1 cellular context compared by ENCODE assay signal in genomic region chr17:8680850-8681174, GRCh38.
TF ChIP-seq lines count a peak whose summit lies in the region.

No MANE protein-coding gene starts in this region.

TF ChIP-seq in GM12878, 131 proteins besides CTCF, POLR2A, EP300 and RAD21:
- TF ChIP-seq NR2C2 (IDR thresholded peaks at IDR 0.05; ENCODE audit: borderline replicate concordance, control insufficient read depth, insufficient read length, low read depth) (no peak), SKIL (IDR thresholded peaks at IDR 0.05; ENCODE audit: low read depth, poor library complexity, severe bottlenecking) (no peak), IKZF1 (conservative IDR thresholded peaks at IDR 0.05) (no peak), MLLT1 (IDR thresholded peaks at IDR 0.05) (no peak), MYB (IDR thresholded peaks at IDR 0.05; ENCODE audit: borderline replicate concordance, low read depth, low read length) (no peak), PAX5 (IDR thresholded peaks at IDR 0.05; ENCODE audit: borderline replicate concordance, low read depth, low read length) (no peak), PBX3 (IDR thresholded peaks at IDR 0.05; ENCODE audit: insufficient replicate concordance, low read depth, low read length) (no peak)
TF ChIP-seq in GM12878: peak in this region for 0.
